ENCODE assay signal across 9 cellular contexts in genomic region chr16:681746-682427, GRCh38. TPM values are rescaled to one million over a fixed set of nuclear protein-coding genes. Genes with fewer than 3 reads are reported as not detected.
DNase-seq lines count a peak whose midpoint lies in the region; TF ChIP-seq lines count a peak whose summit lies in the region.
"Had no signal": no experiment of that assay in that cellular context is flagged by ENCODE, and none has a peak within 500 bp of the region (broad histone marks: within the 10 kb centered on the region; RNA-seq: fewer than 3 reads in every experiment).

No MANE protein-coding gene starts in this region.

- peaks cover 14% of the 10 kb centered on the region for H3K36me3 Mint-ChIP-seq in osteocyte (ENCODE audit: unreplicated experiment)

- peak overlapping the region; percentile 86; the same call in 1 of the 2 replicates for H3K9ac ChIP-seq in OCI-LY1 (ENCODE audit: low read length)

- H2AFZ ChIP-seq in OCI-LY1 (ENCODE audit: low read length), result no peak overlapping the region

- no peaks in the 10 kb centered on the region for H3F3A ChIP-seq in OCI-LY1 (ENCODE audit: insufficient read depth, low read length)

- H3K36me3 ChIP-seq in OCI-LY1 (ENCODE audit: insufficient read depth, low read length) (peaks cover 36% of the 10 kb centered on the region), right atrium auricular region (peaks cover 24% of the 10 kb centered on the region), thyroid gland (peaks cover 18 to 19% of the 10 kb centered on the region in 2 donors), vagina (peaks cover 0 to 26% of the 10 kb centered on the region in 2 donors)

- H3K27ac ChIP-seq in OCI-LY1 (ENCODE audit: low read depth, low read length, poor library complexity, severe bottlenecking) (no peak overlapping the region), coronary artery (no peak overlapping the region), right atrium auricular region (no peak overlapping the region), thyroid gland (no peak overlapping the region), vagina (no peak overlapping the region)

- H3K27me3 ChIP-seq in OCI-LY1 (ENCODE audit: insufficient read depth, low read length), result no peaks in the 10 kb centered on the region
- H3K27me3 ChIP-seq in right atrium auricular region, result no peaks in the 10 kb centered on the region
- no peaks in the 10 kb centered on the region for H3K27me3 ChIP-seq in thyroid gland
- H3K27me3 ChIP-seq in vagina, result no peaks in the 10 kb centered on the region

- no peaks in the 10 kb centered on the region for H3K27me3 Mint-ChIP-seq in osteocyte (ENCODE audit: unreplicated experiment)

- H3K4me1 Mint-ChIP-seq in osteocyte (ENCODE audit: unreplicated experiment), result peaks cover 23% of the 10 kb centered on the region

- peak overlapping the region; percentile 81 for H3K4me3 Mint-ChIP-seq in osteocyte (ENCODE audit: unreplicated experiment)

- no peak for TF ChIP-seq CTCF in OCI-LY1 (IDR thresholded peaks at IDR 0.05; ENCODE audit: low read length)
- no peak for TF ChIP-seq CTCF in coronary artery (IDR thresholded peaks at IDR 0.05)
- no peak for TF ChIP-seq CTCF in osteocyte (IDR thresholded peaks at IDR 0.05)
- TF ChIP-seq CTCF in right atrium auricular region (IDR thresholded peaks at IDR 0.05), result no peak
- no peak for TF ChIP-seq CTCF in thyroid gland (IDR thresholded peaks at IDR 0.05)
- no peak for TF ChIP-seq CTCF in vagina (IDR thresholded peaks at IDR 0.05)

- DNase-seq in EL (peak; percentile 59), coronary artery (ENCODE audit: low spot score) (no peak), osteocyte (ENCODE audit: extremely low spot score, unreplicated experiment) (no peak), right atrium auricular region (ENCODE audit: low spot score) (no peak), DMS153 treated with DMSO at 0.1 percent for 48 hours (lab: John Stamatoyannopoulos, UW; ENCODE audit: unreplicated experiment) (no peak), thyroid gland (no peak), vagina (ENCODE audit: extremely low spot score in 2 of 2) (no peak)
- DNase-seq: NCI-H1048 had no signal

- no peak for TF ChIP-seq POLR2A in thyroid gland (IDR thresholded peaks at IDR 0.05)
- no peak for TF ChIP-seq POLR2A in vagina (IDR thresholded peaks at IDR 0.05)

- H3K4me3 ChIP-seq in OCI-LY1 (ENCODE audit: low read depth, low read length, poor library complexity, severe bottlenecking), result peak overlapping the region; percentile 86
- peak overlapping the region; percentile 97 for H3K4me3 ChIP-seq in coronary artery
- H3K4me3 ChIP-seq in right atrium auricular region, result peak overlapping the region in 1 of 2 donors; percentile 82
- no peak overlapping the region for H3K4me3 ChIP-seq in thyroid gland (replicated peaks in 1 of 3)
- peak overlapping the region in 1 of 2 donors; percentile 83 for H3K4me3 ChIP-seq in vagina

- H3K4me2 ChIP-seq in OCI-LY1 (ENCODE audit: low read length), result peak overlapping the region; percentile 98

- H3K9me3 ChIP-seq in OCI-LY1 (ENCODE audit: low read length), result no peaks in the 10 kb centered on the region
- no peaks in the 10 kb centered on the region for H3K9me3 ChIP-seq in right atrium auricular region
- H3K9me3 ChIP-seq in thyroid gland, result no peaks in the 10 kb centered on the region
- no peaks in the 10 kb centered on the region for H3K9me3 ChIP-seq in vagina

- 79 to 89% methylated on average over 20 to 21 of the region's 28 CpGs for WGBS in thyroid gland, 2 donors

- H3K4me1 ChIP-seq in OCI-LY1 (ENCODE audit: insufficient read depth, low read length, severe bottlenecking) (peaks cover 52% of the 10 kb centered on the region), right atrium auricular region (peaks cover 0 to 59% of the 10 kb centered on the region in 2 donors), thyroid gland (peaks cover 30 to 49% of the 10 kb centered on the region in 2 donors), vagina (peaks cover 66% of the 10 kb centered on the region)

- 0 out of 2 replicates have a peak, but pooled peaks cover 8% of the 10 kb centered on the region for H3K79me2 ChIP-seq in OCI-LY1 (ENCODE audit: insufficient read depth, low read length)

- H3K9me2 ChIP-seq in OCI-LY1 (ENCODE audit: low read depth, low read length), result no peaks in the 10 kb centered on the region

- intact Hi-C loops in thyroid gland (cut with DNase I) (no loop called here), vagina (cut with DNase I) (no loop called here)

- no peaks in the 10 kb centered on the region for H3K9me3 Mint-ChIP-seq in osteocyte (ENCODE audit: unreplicated experiment)

- H4K20me1 ChIP-seq in OCI-LY1 (ENCODE audit: insufficient read depth, low read length), result no peaks in the 10 kb centered on the region

- peak overlapping the region; percentile 23 for H3K27ac Mint-ChIP-seq in osteocyte (ENCODE audit: unreplicated experiment)

RNA-seq across cellular contexts. Expression of gene STUB1, which starts 1.7 kb away (rescaled TPM):
- total RNA-seq in osteocyte (109 and 116 TPM in 2 replicates), right atrium auricular region (100 to 1,000 TPM; 135 to 186 TPM), thyroid gland (100 to 1,000 TPM; 134 to 206 (median 162) TPM), vagina (124 TPM)

RNA-seq across cellular contexts. Expression of gene JMJD8, which starts 2.2 kb away (rescaled TPM):
- total RNA-seq in osteocyte (57.6 and 62.1 TPM in 2 replicates), right atrium auricular region (10 to 100 TPM; 76.4 to 82.1 TPM), thyroid gland (100 to 1,000 TPM in 3 of 4 donors, 10 to 100 TPM in 1; 72.8 to 156 (median 124) TPM), vagina (62.9 TPM)

RNA-seq across cellular contexts. Expression of gene RHBDL1, which starts 6.4 kb away (rescaled TPM):
- total RNA-seq in osteocyte, result 3.6 and 5.4 TPM in 2 replicates
- total RNA-seq in right atrium auricular region, result 1 to 10 TPM in 1 of 2 donors, under 1 TPM in 1; 0.67 to 1.3 TPM
- total RNA-seq in thyroid gland, result under 1 TPM in 3 of 4 donors, not detected in 1; 0.27 to 0.63 (median 0.56) TPM
- total RNA-seq in vagina, result 1.7 TPM

RNA-seq across cellular contexts. Expression of gene WDR24, which starts 8.3 kb away (rescaled TPM):
- 19.4 and 19.9 TPM in 2 replicates for total RNA-seq in osteocyte
- 10 to 100 TPM in 1 of 2 donors, 1 to 10 TPM in 1; 8.1 to 10.3 TPM for total RNA-seq in right atrium auricular region
- 10 to 100 TPM; 13.3 to 20.1 (median 17.6) TPM for total RNA-seq in thyroid gland
- 12.3 TPM for total RNA-seq in vagina

RNA-seq across cellular contexts. Expression of gene RHOT2, which starts 14.0 kb away (rescaled TPM):
- total RNA-seq in osteocyte (125 and 126 TPM in 2 replicates), right atrium auricular region (10 to 100 TPM; 37.8 to 42.8 TPM), thyroid gland (10 to 100 TPM; 49.7 to 81.8 (median 57.6) TPM), vagina (91.1 TPM)

Comparison
In these comparisons a context has a peak if more than half of its experiments do, and no peak if none do; other contexts are left out.
1. H3K4me3 ChIP-seq: peak in OCI-LY1 (single experiment) and coronary artery (single experiment); none in thyroid gland (0 of 3).